In the genomic region with DNA sequence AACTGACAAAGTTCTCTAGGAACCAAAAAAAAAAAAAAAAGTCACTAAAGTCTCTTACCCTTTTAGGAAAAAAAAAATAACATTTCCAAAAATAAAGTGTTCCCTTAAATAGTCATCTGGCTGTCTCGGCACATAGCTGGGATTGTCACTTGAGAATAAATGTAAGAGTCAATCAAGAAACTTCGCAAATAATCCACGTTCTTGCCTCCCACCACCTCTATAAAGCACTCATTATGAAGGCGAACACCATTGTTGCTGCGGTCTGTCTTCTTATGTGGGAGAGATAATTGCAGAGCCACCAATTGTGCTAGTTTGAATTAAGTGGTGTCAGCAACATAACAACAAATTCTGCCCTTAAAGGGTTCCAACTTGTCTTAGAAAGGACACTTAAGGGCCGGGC, we compare ENCODE assay signal across 8 cellular contexts.
"Had no signal": no experiment of that assay in that cellular context is flagged by ENCODE, and none has a peak within 500 bp of the region (broad histone marks: within the 10 kb centered on the region; RNA-seq: fewer than 3 reads in every experiment).

No MANE protein-coding gene starts in this region.

- FAIRE-seq: G401.6, GM12878, GM12891, GM12892, GM18507, GM19239 had no signal

- ATAC-seq: GM12878 had no signal

- H3K4me3 ChIP-seq: GM12878 had no signal

- DNase-seq: GDM1, GF-D8 had no signal
